1 cellular context compared by ENCODE assay signal in the genomic region with DNA sequence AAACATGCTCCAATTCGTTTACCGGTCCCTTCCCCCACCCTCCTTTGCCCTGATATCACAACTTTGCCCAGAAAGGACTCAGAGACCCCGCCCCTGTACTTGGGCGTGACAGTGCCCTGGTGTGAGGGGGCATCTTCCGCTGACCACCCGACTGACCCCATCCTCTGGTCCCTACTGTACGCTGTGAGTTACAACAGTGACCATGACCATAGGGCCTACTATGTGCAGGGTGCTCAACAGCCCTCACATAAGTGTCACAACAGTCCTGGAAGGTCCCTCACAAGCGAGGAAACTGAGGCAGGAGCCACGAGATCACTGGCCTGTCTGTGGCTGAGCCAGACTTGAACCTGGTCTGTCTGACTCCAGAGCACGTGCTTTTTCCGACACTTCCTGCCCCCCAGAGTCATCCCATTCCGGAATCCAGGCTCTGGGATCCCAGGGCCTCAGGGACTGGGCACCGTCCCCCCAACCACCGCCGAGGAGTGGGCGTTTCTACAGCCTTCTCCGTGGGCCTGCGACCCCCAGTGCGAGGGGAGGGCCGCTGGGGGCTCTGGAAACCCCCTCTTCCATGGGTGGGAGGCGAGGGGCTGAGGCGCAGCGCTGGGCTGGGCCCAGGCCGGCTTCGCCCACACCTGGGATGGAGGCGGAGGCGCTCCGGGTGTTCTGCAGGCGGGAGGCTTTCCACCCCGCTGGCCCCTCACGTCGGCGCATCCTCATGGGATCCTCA.
TF ChIP-seq lines count a peak whose summit lies in the region.

No MANE protein-coding gene starts in this region.

TF ChIP-seq in endothelial cell of umbilical vein, 7 proteins besides CTCF, POLR2A, EP300 and RAD21:
- TF ChIP-seq, protein P1, sequence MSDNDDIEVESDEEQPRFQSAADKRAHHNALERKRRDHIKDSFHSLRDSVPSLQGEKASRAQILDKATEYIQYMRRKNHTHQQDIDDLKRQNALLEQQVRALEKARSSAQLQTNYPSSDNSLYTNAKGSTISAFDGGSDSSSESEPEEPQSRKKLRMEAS (IDR thresholded peaks at IDR 0.05; ENCODE audit: insufficient read depth, insufficient read length) = no peak
- TF ChIP-seq MYC (IDR thresholded peaks at IDR 0.05; ENCODE audit: low read depth, low read length) (no peak), EZH2 (IDR thresholded peaks at IDR 0.05; ENCODE audit: borderline replicate concordance, low read depth, low read length, severe bottlenecking) (no peak), JUN (IDR thresholded peaks at IDR 0.05; ENCODE audit: borderline replicate concordance, insufficient read depth, insufficient read length, low read depth) (no peak), FOS (IDR thresholded peaks at IDR 0.05; ENCODE audit: borderline replicate concordance, insufficient read depth, low read length) (no peak), POLR2AphosphoS5 (IDR thresholded peaks at IDR 0.05; ENCODE audit: insufficient read depth, low read depth, low read length) (no peak), GATA2 (IDR thresholded peaks at IDR 0.05; ENCODE audit: insufficient read depth, insufficient read length, low read depth, low read length) (no peak)
